In the genomic region with DNA sequence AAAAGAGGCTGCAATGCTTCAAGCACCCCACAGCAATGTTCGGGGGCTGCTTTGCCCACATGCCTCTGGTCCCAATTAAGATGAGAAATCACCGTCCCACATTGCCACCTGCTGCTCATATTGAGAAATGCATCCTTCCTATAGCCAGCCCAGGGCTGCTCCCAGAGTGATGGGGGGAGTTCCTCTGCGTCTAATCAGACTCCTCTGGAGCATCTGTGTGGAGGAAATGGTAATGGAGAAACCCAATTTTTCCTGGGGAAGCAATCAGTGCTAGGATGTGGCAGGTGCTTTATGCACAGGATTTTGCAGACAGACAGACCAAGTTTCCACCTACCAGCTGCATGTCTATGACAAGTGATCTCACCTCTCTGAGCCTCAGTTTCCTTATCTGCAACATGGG, we compare ENCODE assay signal across 8 cellular contexts. TPM values are rescaled to one million over a fixed set of nuclear protein-coding genes. Genes with fewer than 3 reads are reported as not detected.
DNase-seq lines count a peak whose midpoint lies in the region; ATAC-seq and TF ChIP-seq lines count a peak whose summit lies in the region.

No MANE protein-coding gene starts in this region.

- H3K27ac Mint-ChIP-seq in CD4-positive, alpha-beta T cell, result no peak overlapping the region
- no peak overlapping the region for H3K27ac Mint-ChIP-seq in memory B cell

- peak; percentile 80 for TF ChIP-seq CTCF in CD4-positive, alpha-beta T cell (IDR thresholded peaks at IDR 0.05)

- H3K27me3 ChIP-seq in CD4-positive, alpha-beta T cell (ENCODE audit: control insufficient read depth, insufficient read depth, low read length), result peaks cover 8% of the 10 kb centered on the region

- peaks cover 7% of the 10 kb centered on the region for H3K4me1 Mint-ChIP-seq in CD4-positive, alpha-beta T cell (ENCODE audit: low read depth)
- peaks cover 6% of the 10 kb centered on the region for H3K4me1 Mint-ChIP-seq in memory B cell

- POLR2A ChIA-PET in CD4-positive, alpha-beta T cell (lab: Charles Lee), result no interaction called here

- CTCF ChIA-PET in CD4-positive, alpha-beta T cell (lab: Charles Lee), result interaction anchor here (1.3 to 1.5 kb wide), 2 partner anchors 8 to 10 kb away, joined by 4 to 5 read pairs; no protein-coding TSS in a partner anchor

- ATAC-seq in CD4-positive, alpha-beta T cell (ENCODE audit: poor library complexity), result peak; percentile 70
- ATAC-seq in memory B cell (ENCODE audit: low read depth) (peak; percentile 77), GM19023 (IDR thresholded peaks at IDR 0.05; ENCODE audit: unreplicated experiment) (no peak)

- no peaks in the 10 kb centered on the region for H3K36me3 Mint-ChIP-seq in CD4-positive, alpha-beta T cell (ENCODE audit: low read depth)
- H3K36me3 Mint-ChIP-seq in memory B cell, result no peaks in the 10 kb centered on the region

- no peaks in the 10 kb centered on the region for H3K9me3 ChIP-seq in CD4-positive, alpha-beta T cell (ENCODE audit: control insufficient read depth, low read length)

- no peaks in the 10 kb centered on the region for H3K9me3 Mint-ChIP-seq in CD4-positive, alpha-beta T cell
- no peaks in the 10 kb centered on the region for H3K9me3 Mint-ChIP-seq in memory B cell

- no peak overlapping the region for H3K4me3 Mint-ChIP-seq in CD4-positive, alpha-beta T cell
- no peak overlapping the region for H3K4me3 Mint-ChIP-seq in memory B cell

- peaks cover 33% of the 10 kb centered on the region for H3K27me3 Mint-ChIP-seq in CD4-positive, alpha-beta T cell
- peaks cover 7% of the 10 kb centered on the region for H3K27me3 Mint-ChIP-seq in memory B cell

- DNase-seq in CD4-positive, alpha-beta T cell, result peak; percentile 18 to 52 (median 34)
- DNase-seq in HCEC 1CT (peak; percentile 38), NCI-H524 (lab: John Stamatoyannopoulos, UW) (peak; percentile 41 to 82), dermis blood vessel endothelial cell (peak; percentile 73), memory B cell (ENCODE audit: low spot score in 2 of 2) (peak; percentile 56 to 63)
- peak; percentile 77 for DNase-seq in activated CD4-positive, alpha-beta T cell treated with anti-CD3 and anti-CD28 coated beads for 48 hours
- DNase-seq in stimulated activated CD8-positive, alpha-beta memory T cell treated with anti-CD3 and anti-CD28 coated beads, Interleukin-4, amount 100 ng/mL, for 4 hours (ENCODE audit: low read depth in 2 of 2, low spot score in 1 of 2), result peak; percentile 12 to 38

- intact Hi-C loops in CD4-positive, alpha-beta T cell (cut with DNase I, micrococcal nuclease), result loop anchor here (1.0 kb wide), 1 partner anchor 200 kb away; no protein-coding TSS in a partner anchor

- H3K27ac ChIP-seq in CD4-positive, alpha-beta T cell (ENCODE audit: low read depth, low read length), result no peak overlapping the region

RNA-seq across cellular contexts. Expression of a gene that starts 33.6 kb away (rescaled TPM):
- not detected for total RNA-seq in CD4-positive, alpha-beta T cell
- 1.9 and 2.0 TPM in 2 replicates for total RNA-seq in dermis blood vessel endothelial cell

RNA-seq across cellular contexts. Expression of a gene that starts 51.8 kb away (rescaled TPM):
- under 1 TPM; 0.06 to 0.08 TPM for total RNA-seq in CD4-positive, alpha-beta T cell
- total RNA-seq in dermis blood vessel endothelial cell, result under 0.01 TPM in 1 of 2 replicates, not detected in the other

Comparison
In these comparisons a context has a peak if more than half of its experiments do, and no peak if none do; other contexts are left out.
1. DNase-seq: peak in every context shown above with its lines; median percentile 77 in activated CD4-positive, alpha-beta T cell treated with anti-CD3 and anti-CD28 coated beads for 48 hours; 73 in dermis blood vessel endothelial cell; 62 in NCI-H524; 60 in memory B cell; 38 in HCEC 1CT; 34 in CD4-positive, alpha-beta T cell; 25 in stimulated activated CD8-positive, alpha-beta memory T cell treated with anti-CD3 and anti-CD28 coated beads, Interleukin-4, amount 100 ng/mL, for 4 hours.